Comparison of ENCODE assay signal across 27 cellular contexts in genomic region chr12:66045506-66045905, GRCh38.
DNase-seq lines count a peak whose midpoint lies in the region; ATAC-seq, FAIRE-seq and TF ChIP-seq lines count a peak whose summit lies in the region.
"Had no signal": no experiment of that assay in that cellular context is flagged by ENCODE, and none has a peak within 500 bp of the region (broad histone marks: within the 10 kb centered on the region; RNA-seq: fewer than 3 reads in every experiment).

No MANE protein-coding gene starts in this region.

- FAIRE-seq in HepG2 (lab: Jason Lieb, UNC): no peak
- no peak for FAIRE-seq in H1 (lab: Jason Lieb, UNC)
- no peak for FAIRE-seq in frontal cortex (lab: Jason Lieb, UNC)
- FAIRE-seq: A204.1, GM12878, GM12892, GM18507, GM19239 had no signal

- H2BK12ac ChIP-seq in H1 (ENCODE audit: low read depth, low read length): no peak overlapping the region

- H2BK120ac ChIP-seq in H1 (replicated peaks; ENCODE audit: low read depth, low read length): no peak overlapping the region

- no peaks in the 10 kb centered on the region for H3K79me1 ChIP-seq in H1 (ENCODE audit: low read depth, low read length)

- H4K5ac ChIP-seq in H1 (ENCODE audit: insufficient read length, low read depth, low read length): no peak overlapping the region

- H4K8ac ChIP-seq in H1 (ENCODE audit: extremely low read depth, insufficient read depth, low read length): no peak overlapping the region

- H4K20me1 ChIP-seq in HepG2 (ENCODE audit: insufficient read depth, low read length): no peaks in the 10 kb centered on the region
- H4K20me1 ChIP-seq in H1 (replicated peaks in 1 of 2; ENCODE audit: control insufficient read depth in 1 of 2, insufficient read depth in 2 of 2, low read length in 2 of 2): no peaks in the 10 kb centered on the region
- H4K20me1 ChIP-seq: BLaER1 had no signal

- TF ChIP-seq CTCF in HepG2 (CRISPR knock-in tag; IDR thresholded peaks at IDR 0.05): no peak
- no peak for TF ChIP-seq CTCF in right lobe of liver (IDR thresholded peaks at IDR 0.05)
- no peak for TF ChIP-seq CTCF in H1 (IDR thresholded peaks at IDR 0.05; ENCODE audit: control extremely low read depth in 1 of 3, insufficient read depth in 1 of 3, low read depth in 1 of 3, low read length in 3 of 3)

- ATAC-seq in HepG2: no peak
- no peak for ATAC-seq in right lobe of liver
- ATAC-seq: GM12878 had no signal

- DNase-seq in HepG2 (ENCODE audit: low spot score) (no peak), right lobe of liver (no peak), H1 (ENCODE audit: low read depth in 1 of 2, low spot score in 2 of 2) (no peak), hepatic stellate cell (ENCODE audit: low spot score) (no peak), frontal cortex (ENCODE audit: low spot score in 2 of 2) (no peak)
- DNase-seq: 8988T; ACHN; BE2C; C1 segment of cervical spinal cord; CD4-positive, alpha-beta memory T cell; CD4-positive, CD25-positive, alpha-beta regulatory T cell; CD8-positive, alpha-beta memory T cell; COR-L47; DMS 273 treated with DMSO at 0.1 percent for 48 hours; DMS153; DMS53; DMS79; DND-41; EL; GDM1 had no signal

- no peak overlapping the region for H3K4ac ChIP-seq in H1 (replicated peaks; ENCODE audit: insufficient read length, low read depth, low read length)

- TF ChIP-seq POLR2A in HepG2 (IDR thresholded peaks at IDR 0.05; ENCODE audit: insufficient read depth in 1 of 2, low read depth in 2 of 2, low read length in 2 of 2): no peak
- no peak for TF ChIP-seq POLR2A in right lobe of liver (IDR thresholded peaks at IDR 0.05)
- TF ChIP-seq POLR2A in H1 (IDR thresholded peaks at IDR 0.05; ENCODE audit: control extremely low read depth in 1 of 2, low read depth in 2 of 2, low read length in 2 of 2): no peak

- H2BK15ac ChIP-seq in H1 (ENCODE audit: low read length): no peak overlapping the region

- H3K56ac ChIP-seq in H1 (replicated peaks; ENCODE audit: insufficient read length, low read depth, low read length): no peak overlapping the region

- no peak overlapping the region for H4K91ac ChIP-seq in H1 (replicated peaks; ENCODE audit: insufficient read length, low read length)

- no peak for TF ChIP-seq EP300 in HepG2 (IDR thresholded peaks at IDR 0.05; ENCODE audit: low read depth in 2 of 2, low read length in 2 of 2)
- no peak for TF ChIP-seq EP300 in HepG2 (CRISPR knock-in tag; IDR thresholded peaks at IDR 0.05; ENCODE audit: borderline replicate concordance)
- TF ChIP-seq EP300 in Ishikawa (IDR thresholded peaks at IDR 0.05; ENCODE audit: borderline replicate concordance): no peak
- no peak for TF ChIP-seq EP300 in H1 (IDR thresholded peaks at IDR 0.05; ENCODE audit: borderline replicate concordance in 1 of 2, low read depth in 2 of 2, low read length in 2 of 2)

- no peaks in the 10 kb centered on the region for H3K9me3 ChIP-seq in HepG2 (ENCODE audit: low read length)
- H3K9me3 ChIP-seq in right lobe of liver: no peaks in the 10 kb centered on the region
- no peaks in the 10 kb centered on the region for H3K9me3 ChIP-seq in H1 (ENCODE audit: insufficient read depth in 2 of 2, low read depth in 1 of 2, low read length in 1 of 2)
- H3K9me3 ChIP-seq: BE2C, BLaER1 had no signal

- H3K23me2 ChIP-seq in H1 (ENCODE audit: low read depth, low read length): no peaks in the 10 kb centered on the region

- 0 out of 2 replicates have a peak overlapping the region, but pooled peaks have one; percentile 52 for H3K4me2 ChIP-seq in HepG2 (ENCODE audit: low read depth, low read length)
- H3K4me2 ChIP-seq in H1 (ENCODE audit: insufficient read depth in 1 of 2, low read depth in 2 of 2, low read length in 2 of 2): no peak overlapping the region
- H3K4me2 ChIP-seq: BLaER1 had no signal

- H3K36me3 ChIP-seq in HepG2 (replicated peaks in 1 of 2; ENCODE audit: control insufficient read depth in 1 of 2, insufficient read depth in 2 of 2, low read length in 2 of 2): no peaks in the 10 kb centered on the region
- H3K36me3 ChIP-seq in right lobe of liver: no peaks in the 10 kb centered on the region
- no peaks in the 10 kb centered on the region for H3K36me3 ChIP-seq in H1 (ENCODE audit: control insufficient read depth in 2 of 4, insufficient read depth in 4 of 4, low read length in 3 of 4)
- H3K36me3 ChIP-seq: BE2C, BLaER1 had no signal

- H3K18ac ChIP-seq in H1 (ENCODE audit: extremely low read depth, low read length): no peak overlapping the region

- no peak overlapping the region for H2BK5ac ChIP-seq in H1 (ENCODE audit: low read depth, low read length)

- no peaks in the 10 kb centered on the region for H3K79me2 ChIP-seq in HepG2 (ENCODE audit: insufficient read depth, low read length)
- H3K79me2 ChIP-seq in H1 (ENCODE audit: control insufficient read depth in 1 of 2, insufficient read depth in 2 of 2, low read length in 2 of 2): no peaks in the 10 kb centered on the region

- H3K4me1 ChIP-seq in HepG2 (ENCODE audit: insufficient read depth, low read length) (peaks cover 73% of the 10 kb centered on the region), right lobe of liver (peaks cover 0 to 6% (median 0%) of the 10 kb centered on the region in 4 donors), H1 (replicated peaks in 1 of 4; ENCODE audit: control insufficient read depth in 3 of 4, insufficient read depth in 4 of 4, low read length in 3 of 4) (no peaks in the 10 kb centered on the region)
- H3K4me1 ChIP-seq: BE2C, BLaER1 had no signal

- WGBS in HepG2 (ENCODE audit: low lambda C conversion rate): 99% methylated on average over 3 of the region's 3 CpGs
- 96% methylated on average over 3 of the region's 3 CpGs for WGBS in right lobe of liver (ENCODE audit: insufficient coverage, low coverage, low lambda C conversion rate, missing lambda C conversion rate)
- WGBS in H1 (ENCODE audit: extremely low coverage in 1 of 2, insufficient coverage in 1 of 2, insufficient read length in 1 of 2, insufficient replicate concordance in 2 of 2, low coverage in 1 of 2, low lambda C conversion rate in 2 of 2, missing lambda C conversion rate in 1 of 2), 2 experiments: 95% methylated on average over 3 of the region's 3 CpGs; no CpG with 5 or more reads in 1 of the 2 experiments

- H3K23ac ChIP-seq in H1 (ENCODE audit: insufficient read length): no peak overlapping the region

- H3K9ac ChIP-seq in HepG2 (ENCODE audit: insufficient read depth, low read depth, low read length): no peak overlapping the region
- no peak overlapping the region for H3K9ac ChIP-seq in H1 (replicated peaks in 1 of 4; ENCODE audit: extremely low read depth in 1 of 4, low read depth in 3 of 4, low read length in 3 of 4)
- H3K9ac ChIP-seq: BLaER1 had no signal

- intact Hi-C loops in HepG2 (cut with micrococcal nuclease; ENCODE audit: unreplicated experiment): loop anchor here (5.0 kb wide), 1 partner anchor 208 kb away; no protein-coding TSS in a partner anchor
- intact Hi-C loops in right lobe of liver (cut with DNase I): no loop called here

- no peaks in the 10 kb centered on the region for H3K27me3 ChIP-seq in HepG2 (ENCODE audit: control insufficient read depth in 1 of 2, insufficient read depth in 2 of 2, low read length in 2 of 2)
- H3K27me3 ChIP-seq in right lobe of liver: no peaks in the 10 kb centered on the region
- no peaks in the 10 kb centered on the region for H3K27me3 ChIP-seq in H1 (replicated peaks in 1 of 4; ENCODE audit: control insufficient read depth in 3 of 4, extremely low read depth in 1 of 4, insufficient read depth in 3 of 4, low read length in 3 of 4)
- H3K27me3 ChIP-seq: BLaER1 had no signal

- TF ChIP-seq RAD21 in HepG2 (CRISPR knock-in tag; IDR thresholded peaks at IDR 0.05) (no peak), Ishikawa (IDR thresholded peaks at IDR 0.05; ENCODE audit: low read depth) (no peak), H1 (IDR thresholded peaks at IDR 0.05 in 1 of 2, conservative IDR thresholded peaks at IDR 0.05 in 1 of 2; ENCODE audit: low read depth in 2 of 2, low read length in 2 of 2) (no peak)

- POLR2A ChIA-PET in HepG2 (lab: Yijun Ruan, JAX) (interaction anchor here (1.2 kb wide), 1 partner anchor 9 kb away, joined by 3 read pairs; no protein-coding TSS in a partner anchor), H1 (lab: Charles Lee; ENCODE audit: partially characterized antibody) (no interaction called here)

- H2BK20ac ChIP-seq in H1 (ENCODE audit: low read length): no peak overlapping the region

- H3K27ac ChIP-seq in HepG2 (ENCODE audit: extremely low read length, insufficient read depth, low read length) (no peak overlapping the region), right lobe of liver (no peak overlapping the region), H1 (ENCODE audit: low read depth, low read length) (no peak overlapping the region)
- H3K27ac ChIP-seq: BLaER1 had no signal

- no peak overlapping the region for H3K4me3 ChIP-seq in HepG2 (replicated peaks in 1 of 3; ENCODE audit: insufficient read depth in 1 of 3, low read depth in 2 of 3, low read length in 3 of 3)
- no peak overlapping the region for H3K4me3 ChIP-seq in right lobe of liver
- H3K4me3 ChIP-seq in H1 (ENCODE audit: extremely low read depth in 1 of 4, insufficient read depth in 2 of 4, low read depth in 3 of 4, low read length in 4 of 4): no peak overlapping the region
- H3K4me3 ChIP-seq: BLaER1, GM12878 had no signal

- BruUV-seq in HepG2 (replicated peaks; lab: Mats Ljungman, UMichigan): no TSS peak

- CTCF ChIA-PET in HepG2 (lab: Yijun Ruan, JAX; ENCODE audit: low intra/inter-chr PET ratio, low total read pairs): no interaction called here
- CTCF ChIA-PET in H1 (lab: Charles Lee; ENCODE audit: partially characterized antibody): interaction anchor here (0.9 to 1.4 kb wide), 4 partner anchors 10 to 745 kb away, joined by 3 to 4 read pairs (median 4); no protein-coding TSS in a partner anchor

- no peak overlapping the region for H3K14ac ChIP-seq in H1 (ENCODE audit: insufficient read length)

- H2AFZ ChIP-seq in HepG2 (ENCODE audit: low read length) (no peak overlapping the region), H1 (ENCODE audit: low read length) (no peak overlapping the region)

- no peak overlapping the region for H2AK5ac ChIP-seq in H1 (ENCODE audit: low read depth, low read length)

- in situ Hi-C loops in HepG2 (cut with HindIII; ENCODE audit: extremely low pct_ligation_motif_present, low pct_unique_long_range_greater_than_20kb): no loop called here

TF ChIP-seq in HepG2, 621 proteins besides CTCF, POLR2A, EP300 and RAD21 (continues in another document):
- TF ChIP-seq RCOR2 (CRISPR knock-in tag; IDR thresholded peaks at IDR 0.05) (no peak), CEBPG (CRISPR knock-in tag; IDR thresholded peaks at IDR 0.05) (0 out of 2 replicates have a peak, but pooled peaks have one; percentile 28)

TF ChIP-seq in Ishikawa, 13 proteins besides CTCF, POLR2A, EP300 and RAD21 (continues in another document):
- peak; percentile 63; the same call in 1 of the 2 replicates for TF ChIP-seq CEBPB (IDR thresholded peaks at IDR 0.05)

TF ChIP-seq in H1, 55 proteins besides CTCF, POLR2A, EP300 and RAD21:
- TF ChIP-seq KDM5A (IDR thresholded peaks at IDR 0.05; ENCODE audit: low read length) (no peak), CEBPB (IDR thresholded peaks at IDR 0.05; ENCODE audit: low read depth, low read length) (peak; percentile 42; the same call in 1 of the 2 replicates), POLR2AphosphoS5 (IDR thresholded peaks at IDR 0.05; ENCODE audit: low read depth, low read length) (no peak)

Comparison
In these comparisons a context has a peak if more than half of its experiments do, and no peak if none do; other contexts are left out.
1. Of the 41 proteins assayed by ChIP-seq in both HepG2 and H1: peak only in HepG2: none; only in H1: none; in both: CEBPB; in neither: 40.